8 cellular contexts compared by ENCODE assay signal in the genomic region with DNA sequence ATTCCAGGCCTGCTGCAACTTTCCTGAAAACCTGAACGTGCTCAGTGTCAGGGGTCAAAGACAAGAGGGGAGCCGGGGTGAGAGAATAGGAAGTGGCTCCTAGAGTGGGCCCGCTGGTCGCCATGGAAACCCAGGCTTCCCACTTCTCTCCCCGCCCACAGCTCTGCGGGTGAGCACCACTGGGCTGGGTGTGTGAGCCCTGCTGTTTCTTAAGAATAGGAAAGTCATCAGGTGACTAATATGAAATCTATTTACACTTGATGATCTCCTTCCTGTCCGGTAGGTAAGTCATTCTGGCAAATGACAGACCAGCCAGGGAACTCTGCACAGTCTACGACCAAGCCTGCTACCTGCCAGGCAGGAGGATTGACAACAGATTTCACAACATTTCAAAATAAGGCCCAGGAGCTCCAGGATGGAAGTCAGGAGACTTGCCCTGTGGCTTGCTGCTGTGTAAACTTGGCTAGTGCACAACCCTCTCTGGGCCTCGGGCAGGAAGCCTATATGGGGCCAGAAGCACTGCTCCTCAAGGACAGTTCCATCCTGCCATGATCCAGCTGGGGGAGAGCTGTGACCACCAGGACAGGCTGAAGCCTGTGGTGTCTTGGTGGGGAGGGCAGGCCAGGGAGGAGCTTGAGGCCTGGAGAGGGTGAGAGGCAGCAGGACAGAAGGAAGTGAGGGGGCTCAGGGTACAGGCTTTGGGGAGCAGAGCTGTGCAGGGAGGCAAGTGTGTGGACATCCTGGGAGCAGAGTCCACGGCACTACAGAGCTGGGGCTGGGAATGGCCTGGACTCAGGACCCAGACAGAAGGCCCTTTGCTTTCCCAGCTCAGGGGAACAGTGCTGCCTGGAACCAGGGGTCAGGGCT.
DNase-seq lines count a peak whose midpoint lies in the region; ATAC-seq, FAIRE-seq and TF ChIP-seq lines count a peak whose summit lies in the region.

No MANE protein-coding gene starts in this region.

- H3K27me3 Mint-ChIP-seq in WTC11 (ENCODE audit: low read depth), result no peaks in the 10 kb centered on the region

- H3K4me1 ChIP-seq in esophagus squamous epithelium (peaks cover 46 to 83% (median 50%) of the 10 kb centered on the region in 3 donors), osteoblast (ENCODE audit: insufficient read depth, low read length) (peaks cover 31% of the 10 kb centered on the region), spleen (peaks cover 14 to 48% (median 28%) of the 10 kb centered on the region in 6 donors)

- intact Hi-C loops in esophagus squamous epithelium (cut with DNase I), result no loop called here
- intact Hi-C loops in spleen (cut with DNase I; ENCODE audit: low total_unique reads), result no loop called here

- 24 to 40% methylated on average over 1 to 5 of the region's 10 CpGs for WGBS in esophagus squamous epithelium, 2 donors
- 22 to 35% (median 26%) methylated on average over 10 of the region's 10 CpGs for WGBS in spleen, 5 donors

- H3K36me3 ChIP-seq in esophagus squamous epithelium, result peaks cover 0 to 23% (median 0%) of the 10 kb centered on the region in 3 donors
- peaks cover 10% of the 10 kb centered on the region for H3K36me3 ChIP-seq in osteoblast (ENCODE audit: insufficient read depth, low read length)
- no peaks in the 10 kb centered on the region for H3K36me3 ChIP-seq in spleen

- H2AFZ ChIP-seq in osteoblast (ENCODE audit: low read length), result no peak overlapping the region

- CTCF ChIA-PET in WTC11 (lab: Charles Lee), result interaction anchor here (0.9 to 2.4 kb wide), 7 partner anchors 9 to 95 kb away, joined by 3 to 12 read pairs (median 6); no protein-coding TSS in a partner anchor

- H3K79me2 ChIP-seq in osteoblast (ENCODE audit: insufficient read depth, low read length), result peaks cover 60% of the 10 kb centered on the region

- no peaks in the 10 kb centered on the region for H3K9me3 Mint-ChIP-seq in WTC11

- no peak for TF ChIP-seq POLR2A in esophagus squamous epithelium (IDR thresholded peaks at IDR 0.05)
- no peak for TF ChIP-seq POLR2A in spleen (IDR thresholded peaks at IDR 0.05)

- no peaks in the 10 kb centered on the region for H3K27me3 ChIP-seq in esophagus squamous epithelium
- no peaks in the 10 kb centered on the region for H3K27me3 ChIP-seq in osteoblast (ENCODE audit: insufficient read depth, low read length)
- no peaks in the 10 kb centered on the region for H3K27me3 ChIP-seq in spleen (replicated peaks in 1 of 7)

- H3K27ac ChIP-seq in esophagus squamous epithelium (peak overlapping the region; percentile 73 to 87 (median 79)), osteoblast (ENCODE audit: low read depth, low read length) (peak overlapping the region; percentile 90), spleen (peak overlapping the region in 1 of 8 donors; percentile 30)

- H3K36me3 Mint-ChIP-seq in WTC11, result no peaks in the 10 kb centered on the region

- H3K9me3 ChIP-seq in esophagus squamous epithelium (no peaks in the 10 kb centered on the region), osteoblast (ENCODE audit: low read depth, low read length) (no peaks in the 10 kb centered on the region), spleen (no peaks in the 10 kb centered on the region)

- 0 out of 2 replicates have a peak overlapping the region, but pooled peaks have one; percentile 0 for H3K4me3 Mint-ChIP-seq in WTC11

- peak overlapping the region; percentile 95 for H3K27ac Mint-ChIP-seq in WTC11

- peaks cover 45% of the 10 kb centered on the region for H3K4me1 Mint-ChIP-seq in WTC11

- peak; percentile 8 for FAIRE-seq in G401.6 (lab: Jason Lieb, UNC)

- no peak overlapping the region for H3K4me3 ChIP-seq in esophagus squamous epithelium
- H3K4me3 ChIP-seq in osteoblast (ENCODE audit: insufficient read depth, low read length), result no peak overlapping the region
- H3K4me3 ChIP-seq in spleen, result no peak overlapping the region

- POLR2A ChIA-PET in WTC11 (lab: Charles Lee), result interaction anchor here (1.2 kb wide), 1 partner anchor 9 kb away, joined by 5 read pairs; no protein-coding TSS in a partner anchor

- ATAC-seq in GM21528 (IDR thresholded peaks at IDR 0.05; ENCODE audit: low FRiP score, unreplicated experiment), result peak; percentile 68
- peak; percentile 40 for ATAC-seq in WTC11

- no peak for TF ChIP-seq CTCF in WTC11 (IDR thresholded peaks at IDR 0.05)
- no peak for TF ChIP-seq CTCF in esophagus squamous epithelium (IDR thresholded peaks at IDR 0.05)
- TF ChIP-seq CTCF in osteoblast (IDR thresholded peaks at IDR 0.05; ENCODE audit: extremely low read depth, low read depth, low read length), result no peak
- TF ChIP-seq CTCF in spleen (IDR thresholded peaks at IDR 0.05 in 8 of 11, conservative IDR thresholded peaks at IDR 0.05 in 3 of 11), result no peak

- peak overlapping the region; percentile 42 for H3K4me2 ChIP-seq in osteoblast (ENCODE audit: insufficient read depth, low read length)

- DNase-seq in HT1080 (ENCODE audit: low read depth) (peak; percentile 99), WTC11 (ENCODE audit: low spot score) (peak; percentile 34), esophagus squamous epithelium (lab: John Stamatoyannopoulos, UW) (no peak), osteoblast (ENCODE audit: insufficient read length, low spot score, missing footprints) (peak; percentile 97), inferior parietal cortex (ENCODE audit: extremely low spot score) (no peak), spleen (no peak)

- peaks cover 13% of the 10 kb centered on the region for H4K20me1 ChIP-seq in osteoblast (ENCODE audit: insufficient read depth, low read length)

TF ChIP-seq in WTC11, 78 proteins besides CTCF, POLR2A, EP300 and RAD21 (continues in another document):
- TF ChIP-seq, protein P1, sequence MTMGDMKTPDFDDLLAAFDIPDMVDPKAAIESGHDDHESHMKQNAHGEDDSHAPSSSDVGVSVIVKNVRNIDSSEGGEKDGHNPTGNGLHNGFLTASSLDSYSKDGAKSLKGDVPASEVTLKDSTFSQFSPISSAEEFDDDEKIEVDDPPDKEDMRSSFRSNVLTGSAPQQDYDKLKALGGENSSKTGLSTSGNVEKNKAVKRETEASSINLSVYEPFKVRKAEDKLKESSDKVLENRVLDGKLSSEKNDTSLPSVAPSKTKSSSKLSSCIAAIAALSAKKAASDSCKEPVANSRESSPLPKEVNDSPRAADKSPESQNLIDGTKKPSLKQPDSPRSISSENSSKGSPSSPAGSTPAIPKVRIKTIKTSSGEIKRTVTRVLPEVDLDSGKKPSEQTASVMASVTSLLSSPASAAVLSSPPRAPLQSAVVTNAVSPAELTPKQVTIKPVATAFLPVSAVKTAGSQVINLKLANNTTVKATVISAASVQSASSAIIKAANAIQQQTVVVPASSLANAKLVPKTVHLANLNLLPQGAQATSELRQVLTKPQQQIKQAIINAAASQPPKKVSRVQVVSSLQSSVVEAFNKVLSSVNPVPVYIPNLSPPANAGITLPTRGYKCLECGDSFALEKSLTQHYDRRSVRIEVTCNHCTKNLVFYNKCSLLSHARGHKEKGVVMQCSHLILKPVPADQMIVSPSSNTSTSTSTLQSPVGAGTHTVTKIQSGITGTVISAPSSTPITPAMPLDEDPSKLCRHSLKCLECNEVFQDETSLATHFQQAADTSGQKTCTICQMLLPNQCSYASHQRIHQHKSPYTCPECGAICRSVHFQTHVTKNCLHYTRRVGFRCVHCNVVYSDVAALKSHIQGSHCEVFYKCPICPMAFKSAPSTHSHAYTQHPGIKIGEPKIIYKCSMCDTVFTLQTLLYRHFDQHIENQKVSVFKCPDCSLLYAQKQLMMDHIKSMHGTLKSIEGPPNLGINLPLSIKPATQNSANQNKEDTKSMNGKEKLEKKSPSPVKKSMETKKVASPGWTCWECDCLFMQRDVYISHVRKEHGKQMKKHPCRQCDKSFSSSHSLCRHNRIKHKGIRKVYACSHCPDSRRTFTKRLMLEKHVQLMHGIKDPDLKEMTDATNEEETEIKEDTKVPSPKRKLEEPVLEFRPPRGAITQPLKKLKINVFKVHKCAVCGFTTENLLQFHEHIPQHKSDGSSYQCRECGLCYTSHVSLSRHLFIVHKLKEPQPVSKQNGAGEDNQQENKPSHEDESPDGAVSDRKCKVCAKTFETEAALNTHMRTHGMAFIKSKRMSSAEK (CRISPR knock-in tag; IDR thresholded peaks at IDR 0.05; ENCODE audit: borderline replicate concordance), result no peak
- TF ChIP-seq NFE2L1 (CRISPR knock-in tag; IDR thresholded peaks at IDR 0.05) (no peak), SP1 (CRISPR knock-in tag; conservative IDR thresholded peaks at IDR 0.05) (no peak), ZNF317 (CRISPR knock-in tag; IDR thresholded peaks at IDR 0.05; ENCODE audit: borderline replicate concordance, low read depth) (0 out of 2 replicates have a peak, but pooled peaks have one; percentile 36), NFATC4 (CRISPR knock-in tag; IDR thresholded peaks at IDR 0.05) (no peak), ATF1 (CRISPR knock-in tag; IDR thresholded peaks at IDR 0.05) (no peak), GABPB1 (CRISPR knock-in tag; IDR thresholded peaks at IDR 0.05) (peak; percentile 41; the same call in 1 of the 2 replicates)
- TF ChIP-seq, protein P2, sequence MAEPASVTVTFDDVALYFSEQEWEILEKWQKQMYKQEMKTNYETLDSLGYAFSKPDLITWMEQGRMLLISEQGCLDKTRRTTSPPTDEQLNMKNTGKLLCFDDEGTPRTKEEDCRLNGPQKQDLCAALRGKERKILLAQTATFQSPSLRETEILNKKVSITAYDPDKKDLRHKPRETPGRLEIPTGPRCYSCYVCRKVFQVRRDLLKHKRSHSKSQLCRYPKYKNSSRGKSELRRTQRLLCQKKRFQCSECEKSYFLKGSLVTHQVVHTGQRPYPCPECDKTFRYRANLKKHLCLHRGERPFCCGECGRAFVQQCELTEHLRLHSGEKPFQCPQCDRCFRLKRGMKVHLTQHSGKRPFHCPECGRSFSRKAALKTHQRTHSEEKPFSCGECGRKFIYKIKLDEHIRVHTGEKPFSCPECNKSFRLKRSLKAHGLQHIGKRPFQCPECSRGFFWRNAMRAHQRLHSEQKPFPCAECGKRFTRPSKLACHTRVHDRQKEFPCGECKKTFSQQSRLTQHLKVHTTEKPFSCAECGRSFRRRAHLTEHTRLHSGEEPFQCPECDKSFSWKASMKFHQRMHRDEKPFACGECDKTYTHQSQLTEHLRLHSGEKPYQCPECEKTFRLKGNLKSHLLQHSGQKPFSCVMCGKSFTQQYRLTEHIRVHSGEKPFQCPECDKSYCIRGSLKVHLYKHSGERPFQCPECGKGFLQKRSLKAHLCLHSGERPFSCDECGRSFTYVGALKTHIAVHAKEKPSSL (CRISPR knock-in tag; conservative IDR thresholded peaks at IDR 0.05), result no peak
- TF ChIP-seq, protein P3, sequence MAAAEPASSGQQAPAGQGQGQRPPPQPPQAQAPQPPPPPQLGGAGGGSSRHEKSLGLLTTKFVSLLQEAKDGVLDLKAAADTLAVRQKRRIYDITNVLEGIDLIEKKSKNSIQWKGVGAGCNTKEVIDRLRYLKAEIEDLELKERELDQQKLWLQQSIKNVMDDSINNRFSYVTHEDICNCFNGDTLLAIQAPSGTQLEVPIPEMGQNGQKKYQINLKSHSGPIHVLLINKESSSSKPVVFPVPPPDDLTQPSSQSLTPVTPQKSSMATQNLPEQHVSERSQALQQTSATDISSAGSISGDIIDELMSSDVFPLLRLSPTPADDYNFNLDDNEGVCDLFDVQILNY (CRISPR knock-in tag; IDR thresholded peaks at IDR 0.05), result no peak

Comparison
In these comparisons a context has a peak if more than half of its experiments do, and no peak if none do; other contexts are left out.
1. DNase-seq: peak in HT1080 (single experiment), WTC11 (single experiment) and osteoblast (single experiment); none in esophagus squamous epithelium (single experiment), inferior parietal cortex (single experiment) and spleen (single experiment).